ENCODE assay signal across 31 cellular contexts in the genomic region with DNA sequence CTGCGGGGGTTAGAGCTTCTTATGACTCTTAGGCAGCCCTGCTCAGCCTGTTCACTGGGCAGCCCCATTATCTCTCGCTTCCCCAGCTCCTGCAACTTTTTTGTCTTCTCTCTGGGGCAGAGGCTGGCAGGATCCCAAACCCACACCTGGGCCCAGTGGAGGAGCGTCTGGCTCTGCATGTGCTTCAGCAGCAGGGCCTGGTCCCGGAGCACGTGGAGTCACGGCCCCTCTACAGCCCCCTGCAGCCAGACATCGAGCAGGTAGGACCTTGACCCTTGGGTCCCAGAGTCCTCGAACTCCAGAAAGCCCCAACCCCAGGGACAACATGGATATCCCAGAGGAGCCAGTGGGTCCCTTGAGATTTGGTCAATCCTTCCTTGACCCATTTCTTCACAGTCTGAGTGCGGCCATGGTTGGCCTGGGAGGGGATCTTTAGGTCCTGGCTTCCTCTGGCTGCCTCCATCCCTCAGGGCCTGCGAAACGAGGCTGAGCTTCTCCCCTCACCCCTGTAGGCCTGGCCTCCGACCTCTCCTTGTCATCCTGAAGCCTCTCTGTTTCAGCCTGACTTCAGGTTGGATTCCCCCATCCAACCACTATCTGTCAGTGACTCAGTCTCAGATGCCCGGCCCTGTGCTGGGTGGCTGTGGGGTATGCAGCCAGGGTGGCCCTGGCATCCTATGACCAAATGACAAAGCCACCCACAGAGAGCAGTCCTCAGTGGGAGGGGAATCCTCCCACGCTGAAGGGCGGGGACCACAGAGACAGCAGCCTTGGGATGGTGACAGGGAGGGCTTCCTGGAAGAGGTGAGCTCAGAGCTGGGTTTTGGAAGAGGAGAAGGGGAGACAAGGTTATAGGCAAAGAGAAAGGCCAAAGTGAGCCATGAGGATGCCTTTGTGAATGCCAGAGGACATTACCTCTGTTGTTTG.
A peak's percentile ranks its signal among the peaks of the same experiment; 100 is the strongest.
DNase-seq lines count a peak whose midpoint lies in the region; ATAC-seq, FAIRE-seq and TF ChIP-seq lines count a peak whose summit lies in the region.
"Had no signal": no experiment of that assay in that cellular context is flagged by ENCODE, and none has a peak within 500 bp of the region (broad histone marks: within the 10 kb centered on the region; RNA-seq: fewer than 3 reads in every experiment).

No MANE protein-coding gene starts in this region.

- no peak for ATAC-seq in activated CD8-positive, alpha-beta T cell treated with anti-CD3 and anti-CD28 coated beads, Interleukin-2, amount 10 ng/mL, durations not matched to agents 7 days and 5 days
- ATAC-seq in activated CD8-positive, alpha-beta T cell treated with anti-CD3 and anti-CD28 coated beads for 36 hours = no peak
- ATAC-seq in HG03439 (IDR thresholded peaks at IDR 0.05; ENCODE audit: unreplicated experiment) = no peak
- ATAC-seq: activated T-cell treated with anti-CD3 and anti-CD28 coated beads, Interleukin-2, amount 50 U/mL, for 4 hours; effector memory CD8-positive, alpha-beta T cell; GM12878; HCT116; natural killer cell treated with Interleukin-12 subunit alpha and Interleukin-12 subunit beta and Interleukin-15 and Interleukin-18, amount 100 ng/mL, for 72 hours; stimulated activated effector memory CD8-positive, alpha-beta T cell treated with anti-CD3 and anti-CD28 coated beads, Interleukin-12 subunit alpha, Interleukin-12 subunit beta, amount 100 ng/mL, for 72 hours had no signal

- H3K36me3 Mint-ChIP-seq in activated CD8-positive, alpha-beta T cell treated with anti-CD3 and anti-CD28 coated beads, Interleukin-2, amount 10 ng/mL, durations not matched to agents 7 days and 5 days (ENCODE audit: low read depth) = no peaks in the 10 kb centered on the region
- H3K36me3 Mint-ChIP-seq in activated CD8-positive, alpha-beta T cell treated with anti-CD3 and anti-CD28 coated beads for 36 hours (ENCODE audit: low read depth) = no peaks in the 10 kb centered on the region
- H3K36me3 Mint-ChIP-seq: activated naive CD4-positive, alpha-beta T cell treated with anti-CD3 and anti-CD28 coated beads, Interleukin-2, amount 10 ng/mL, durations not matched to agents 7 days and 5 days; CD4-positive, CD25-positive, alpha-beta regulatory T cell; natural killer cell treated with Interleukin-12 subunit alpha and Interleukin-12 subunit beta and Interleukin-15 and Interleukin-18, amount 100 ng/mL, for 72 hours; stimulated activated effector memory CD8-positive, alpha-beta T cell treated with anti-CD3 and anti-CD28 coated beads, Interleukin-12 subunit alpha, Interleukin-12 subunit beta, amount 100 ng/mL, for 72 hours had no signal

- H3K9ac ChIP-seq in kidney (ENCODE audit: low read length in 2 of 2) = no peak overlapping the region
- H3K9ac ChIP-seq: KMS-11 had no signal

- H3K4me1 Mint-ChIP-seq in activated CD8-positive, alpha-beta T cell treated with anti-CD3 and anti-CD28 coated beads, Interleukin-2, amount 10 ng/mL, durations not matched to agents 7 days and 5 days (ENCODE audit: low read depth) = no peaks in the 10 kb centered on the region
- H3K4me1 Mint-ChIP-seq in activated CD8-positive, alpha-beta T cell treated with anti-CD3 and anti-CD28 coated beads for 36 hours (ENCODE audit: low read depth) = no peaks in the 10 kb centered on the region
- H3K4me1 Mint-ChIP-seq: activated naive CD4-positive, alpha-beta T cell treated with anti-CD3 and anti-CD28 coated beads, Interleukin-2, amount 10 ng/mL, durations not matched to agents 7 days and 5 days; CD4-positive, CD25-positive, alpha-beta regulatory T cell had no signal

- peak; percentile 14 for DNase-seq in activated CD8-positive, alpha-beta T cell treated with anti-CD3 and anti-CD28 coated beads, Interleukin-2, amount 10 ng/mL, durations not matched to agents 7 days and 5 days
- DNase-seq in activated CD8-positive, alpha-beta T cell treated with anti-CD3 and anti-CD28 coated beads for 36 hours = no peak
- DNase-seq in RCC 7860 (ENCODE audit: low spot score) (peak; percentile 38), kidney (peak; percentile 36), suprapubic skin (ENCODE audit: low spot score in 2 of 2) (peak; percentile 43 to 48), hippocampal formation (lab: John Stamatoyannopoulos, UW) (no peak), COR-L47 (lab: John Stamatoyannopoulos, UW) (no peak)
- DNase-seq: activated naive CD4-positive, alpha-beta T cell treated with anti-CD3 and anti-CD28 coated beads, Interleukin-2, amount 10 ng/mL, durations not matched to agents 7 days and 5 days; activated T-cell treated with anti-CD3 and anti-CD28 coated beads, Interleukin-2, amount 50 U/mL, for 4 hours; CD4-positive, CD25-positive, alpha-beta regulatory T cell; effector memory CD8-positive, alpha-beta T cell; esophagus squamous epithelium; MM.1S; NCI-H1417; NCI-H2081; NCI-H774; stimulated activated CD4-positive, alpha-beta T cell treated with anti-CD3 and anti-CD28 coated beads, Interleukin-4, amount 100 ng/mL, for 24 hours; substantia nigra; T-helper 2 cell had no signal

- POLR2A ChIA-PET in activated CD8-positive, alpha-beta T cell treated with anti-CD3 and anti-CD28 coated beads, Interleukin-2, amount 10 ng/mL, durations not matched to agents 7 days and 5 days (lab: Charles Lee) = no interaction called here
- POLR2A ChIA-PET in activated CD8-positive, alpha-beta T cell treated with anti-CD3 and anti-CD28 coated beads for 36 hours (lab: Charles Lee) = no interaction called here

- H3K27ac Mint-ChIP-seq in activated CD8-positive, alpha-beta T cell treated with anti-CD3 and anti-CD28 coated beads, Interleukin-2, amount 10 ng/mL, durations not matched to agents 7 days and 5 days = no peak overlapping the region
- no peak overlapping the region for H3K27ac Mint-ChIP-seq in activated CD8-positive, alpha-beta T cell treated with anti-CD3 and anti-CD28 coated beads for 36 hours
- H3K27ac Mint-ChIP-seq: activated naive CD4-positive, alpha-beta T cell treated with anti-CD3 and anti-CD28 coated beads, Interleukin-2, amount 10 ng/mL, durations not matched to agents 7 days and 5 days; effector memory CD8-positive, alpha-beta T cell; natural killer cell treated with Interleukin-12 subunit alpha and Interleukin-12 subunit beta and Interleukin-15 and Interleukin-18, amount 100 ng/mL, for 72 hours; stimulated activated effector memory CD8-positive, alpha-beta T cell treated with anti-CD3 and anti-CD28 coated beads, Interleukin-12 subunit alpha, Interleukin-12 subunit beta, amount 100 ng/mL, for 72 hours had no signal

- H3K27me3 ChIP-seq in suprapubic skin = no peaks in the 10 kb centered on the region
- H3K27me3 ChIP-seq: breast epithelium, esophagus squamous epithelium, hepatocyte, ovary had no signal

- H3K4me1 ChIP-seq in kidney (ENCODE audit: control insufficient read depth in 1 of 2, insufficient read depth in 1 of 2, low read depth in 1 of 2, low read length in 2 of 2) (no peaks in the 10 kb centered on the region), suprapubic skin (no peaks in the 10 kb centered on the region)
- H3K4me1 ChIP-seq: breast epithelium, esophagus squamous epithelium had no signal

- no peaks in the 10 kb centered on the region for H3K27me3 Mint-ChIP-seq in activated CD8-positive, alpha-beta T cell treated with anti-CD3 and anti-CD28 coated beads, Interleukin-2, amount 10 ng/mL, durations not matched to agents 7 days and 5 days (ENCODE audit: low read depth)
- H3K27me3 Mint-ChIP-seq in activated CD8-positive, alpha-beta T cell treated with anti-CD3 and anti-CD28 coated beads for 36 hours = no peaks in the 10 kb centered on the region
- H3K27me3 Mint-ChIP-seq: activated naive CD4-positive, alpha-beta T cell treated with anti-CD3 and anti-CD28 coated beads, Interleukin-2, amount 10 ng/mL, durations not matched to agents 7 days and 5 days; CD4-positive, CD25-positive, alpha-beta regulatory T cell; natural killer cell treated with Interleukin-12 subunit alpha and Interleukin-12 subunit beta and Interleukin-15 and Interleukin-18, amount 100 ng/mL, for 72 hours had no signal

- no peak for TF ChIP-seq CTCF in activated CD8-positive, alpha-beta T cell treated with anti-CD3 and anti-CD28 coated beads for 36 hours (IDR thresholded peaks at IDR 0.05)
- TF ChIP-seq CTCF in kidney (IDR thresholded peaks at IDR 0.05; ENCODE audit: borderline replicate concordance, extremely low read depth, insufficient read depth) = no peak
- no peak for TF ChIP-seq CTCF in suprapubic skin (IDR thresholded peaks at IDR 0.05)

- intact Hi-C loops in activated CD8-positive, alpha-beta T cell treated with anti-CD3 and anti-CD28 coated beads for 36 hours (cut with micrococcal nuclease) = no loop called here
- intact Hi-C loops in kidney (cut with DNase I) = no loop called here

- no peak for TF ChIP-seq EP300 in suprapubic skin (IDR thresholded peaks at IDR 0.05)

- no peaks in the 10 kb centered on the region for H3K36me3 ChIP-seq in kidney (ENCODE audit: control insufficient read depth in 1 of 2, insufficient read depth in 2 of 2, low read length in 2 of 2)
- H3K36me3 ChIP-seq in suprapubic skin = no peaks in the 10 kb centered on the region
- H3K36me3 ChIP-seq: breast epithelium, ovary had no signal

- 87% methylated on average over 13 of the region's 15 CpGs for WGBS in suprapubic skin

- no peaks in the 10 kb centered on the region for H3K9me3 Mint-ChIP-seq in activated CD8-positive, alpha-beta T cell treated with anti-CD3 and anti-CD28 coated beads, Interleukin-2, amount 10 ng/mL, durations not matched to agents 7 days and 5 days (ENCODE audit: insufficient read depth)
- no peaks in the 10 kb centered on the region for H3K9me3 Mint-ChIP-seq in activated CD8-positive, alpha-beta T cell treated with anti-CD3 and anti-CD28 coated beads for 36 hours
- H3K9me3 Mint-ChIP-seq: activated naive CD4-positive, alpha-beta T cell treated with anti-CD3 and anti-CD28 coated beads, Interleukin-2, amount 10 ng/mL, durations not matched to agents 7 days and 5 days; activated T-cell treated with anti-CD3 and anti-CD28 coated beads, Interleukin-2, amount 50 U/mL, for 4 hours; effector memory CD8-positive, alpha-beta T cell; natural killer cell treated with Interleukin-12 subunit alpha and Interleukin-12 subunit beta and Interleukin-15 and Interleukin-18, amount 100 ng/mL, for 72 hours; stimulated activated effector memory CD8-positive, alpha-beta T cell treated with anti-CD3 and anti-CD28 coated beads, Interleukin-12 subunit alpha, Interleukin-12 subunit beta, amount 100 ng/mL, for 72 hours had no signal

- H3K4me3 ChIP-seq in kidney (ENCODE audit: low read length in 2 of 2) (no peak overlapping the region), suprapubic skin (no peak overlapping the region)
- H3K4me3 ChIP-seq: breast epithelium, coronary artery, esophagus squamous epithelium, GM12878, hepatocyte, ovary had no signal

- H3K27ac ChIP-seq in kidney (ENCODE audit: low read depth in 2 of 2, low read length in 2 of 2) = no peak overlapping the region
- H3K27ac ChIP-seq in suprapubic skin = no peak overlapping the region
- H3K27ac ChIP-seq: breast epithelium, coronary artery, esophagus squamous epithelium, hepatocyte, KMS-11, ovary, RWPE1 had no signal

- CTCF ChIA-PET in activated CD8-positive, alpha-beta T cell treated with anti-CD3 and anti-CD28 coated beads, Interleukin-2, amount 10 ng/mL, durations not matched to agents 7 days and 5 days (lab: Charles Lee) = no interaction called here
- CTCF ChIA-PET in activated CD8-positive, alpha-beta T cell treated with anti-CD3 and anti-CD28 coated beads for 36 hours (lab: Charles Lee) = no interaction called here

- H3K4me3 Mint-ChIP-seq in activated CD8-positive, alpha-beta T cell treated with anti-CD3 and anti-CD28 coated beads, Interleukin-2, amount 10 ng/mL, durations not matched to agents 7 days and 5 days = no peak overlapping the region
- H3K4me3 Mint-ChIP-seq in activated CD8-positive, alpha-beta T cell treated with anti-CD3 and anti-CD28 coated beads for 36 hours = no peak overlapping the region
- H3K4me3 Mint-ChIP-seq: activated naive CD4-positive, alpha-beta T cell treated with anti-CD3 and anti-CD28 coated beads, Interleukin-2, amount 10 ng/mL, durations not matched to agents 7 days and 5 days; activated T-cell treated with anti-CD3 and anti-CD28 coated beads, Interleukin-2, amount 50 U/mL, for 4 hours; CD4-positive, CD25-positive, alpha-beta regulatory T cell; effector memory CD8-positive, alpha-beta T cell; natural killer cell treated with Interleukin-12 subunit alpha and Interleukin-12 subunit beta and Interleukin-15 and Interleukin-18, amount 100 ng/mL, for 72 hours; stimulated activated effector memory CD8-positive, alpha-beta T cell treated with anti-CD3 and anti-CD28 coated beads, Interleukin-12 subunit alpha, Interleukin-12 subunit beta, amount 100 ng/mL, for 72 hours had no signal

- FAIRE-seq in RCC 7860 (lab: Jason Lieb, UNC) (no peak), kidney (lab: Jason Lieb, UNC) (no peak)
- FAIRE-seq: frontal cortex, GM12878 had no signal

- no peaks in the 10 kb centered on the region for H3K9me3 ChIP-seq in kidney (ENCODE audit: control insufficient read depth in 1 of 2, low read length in 2 of 2)
- H3K9me3 ChIP-seq in suprapubic skin = no peaks in the 10 kb centered on the region
- H3K9me3 ChIP-seq: breast epithelium, esophagus squamous epithelium, ovary had no signal

- no peak for TF ChIP-seq POLR2A in suprapubic skin (IDR thresholded peaks at IDR 0.05)

Comparison
In these comparisons a context has a peak if more than half of its experiments do, and no peak if none do; other contexts are left out.
1. DNase-seq: peak in activated CD8-positive, alpha-beta T cell treated with anti-CD3 and anti-CD28 coated beads, Interleukin-2, amount 10 ng/mL, durations not matched to agents 7 days and 5 days (single experiment), RCC 7860 (single experiment), kidney (single experiment) and suprapubic skin (2 of 2); none in activated CD8-positive, alpha-beta T cell treated with anti-CD3 and anti-CD28 coated beads for 36 hours (single experiment), hippocampal formation (0 of 2) and COR-L47 (single experiment).